33 cellular contexts compared by ENCODE assay signal in the genomic region with DNA sequence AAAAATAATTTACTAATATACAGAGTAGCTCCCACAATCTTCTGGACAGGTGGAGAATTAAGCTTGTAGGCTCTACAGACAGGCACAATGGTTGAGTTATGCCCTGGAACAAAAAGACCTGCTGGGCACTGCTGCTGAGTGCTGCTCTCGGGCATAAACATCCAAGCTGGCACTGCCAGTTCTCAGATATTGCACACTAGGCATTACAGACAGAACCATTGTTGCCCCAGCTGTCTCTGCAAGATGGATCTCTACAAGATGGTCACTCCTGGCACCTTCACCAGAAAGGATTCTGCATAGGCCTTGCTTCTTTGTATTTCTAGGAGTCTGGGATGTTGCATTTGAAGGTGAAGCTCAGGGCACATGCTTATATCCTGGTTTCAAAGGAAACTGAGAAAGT.
"Had no signal": no experiment of that assay in that cellular context is flagged by ENCODE, and none has a peak within 500 bp of the region (broad histone marks: within the 10 kb centered on the region; RNA-seq: fewer than 3 reads in every experiment).

No MANE protein-coding gene starts in this region.

- H3K27me3 Mint-ChIP-seq: activated B cell treated with CpG ODN at 0.5 μM for 24 hours; activated CD4-positive, alpha-beta memory T cell treated with anti-CD3 and anti-CD28 coated beads for 36 hours; activated CD4-positive, alpha-beta T cell treated with anti-CD3 and anti-CD28 coated beads, Interleukin-2, amount 10 ng/mL, durations not matched to agents 24 days and 14 days; activated CD8-positive, alpha-beta T cell treated with anti-CD3 and anti-CD28 coated beads for 36 hours; activated naive CD8-positive, alpha-beta T cell treated with anti-CD3 and anti-CD28 coated beads for 36 hours; activated T-helper 17 cell treated with anti-CD3 and anti-CD28 coated beads, Interleukin-2, amount 50 U/mL, for 72 hours had no signal

- H3K27ac Mint-ChIP-seq: activated B cell treated with CpG ODN at 0.5 μM for 24 hours; activated CD4-positive, alpha-beta memory T cell treated with anti-CD3 and anti-CD28 coated beads for 36 hours; activated CD4-positive, alpha-beta T cell treated with anti-CD3 and anti-CD28 coated beads, Interleukin-2, amount 10 ng/mL, durations not matched to agents 24 days and 14 days; activated CD8-positive, alpha-beta T cell treated with anti-CD3 and anti-CD28 coated beads for 36 hours; activated naive CD4-positive, alpha-beta T cell treated with anti-CD3 and anti-CD28 coated beads for 36 hours; activated naive CD4-positive, alpha-beta T cell treated with anti-CD3 and anti-CD28 coated beads, Interleukin-2, amount 50 U/mL, for 72 hours; activated naive CD8-positive, alpha-beta T cell treated with anti-CD3 and anti-CD28 coated beads for 36 hours; activated T-cell treated with anti-CD3 and anti-CD28 coated beads, Interleukin-2, amount 50 U/mL, for 72 hours; activated T-helper 1 cell treated with anti-CD3 and anti-CD28 coated beads, Interleukin-12 subunit alpha, Interleukin-12 subunit beta, Interleukin-2, Interleukin-4 antibody, amounts not matched to agents 30 ng/mL and 10 ng/mL and 1 ng/mL, durations not matched to agents 14 hours and 24 hours and 36 hours; activated T-helper 17 cell treated with anti-CD3 and anti-CD28 coated beads, Interleukin-2, amount 50 U/mL, for 72 hours; T-helper 2 cell treated with Interferon-gamma antibody and Interleukin-4, amounts not matched to agents 5 μg/mL and 100 μg/mL, for 36 hours had no signal

- H3K4me1 Mint-ChIP-seq: activated B cell treated with CpG ODN at 0.5 μM for 24 hours; activated CD4-positive, alpha-beta T cell treated with anti-CD3 and anti-CD28 coated beads, Interleukin-2, amount 10 ng/mL, durations not matched to agents 24 days and 14 days; activated naive CD8-positive, alpha-beta T cell treated with anti-CD3 and anti-CD28 coated beads for 36 hours; activated T-helper 17 cell treated with anti-CD3 and anti-CD28 coated beads, Interleukin-2, amount 50 U/mL, for 72 hours had no signal

- H3K4me3 ChIP-seq: adrenal gland, body of pancreas, breast epithelium had no signal

- H3K36me3 Mint-ChIP-seq: activated CD4-positive, alpha-beta memory T cell treated with anti-CD3 and anti-CD28 coated beads for 36 hours; activated naive CD4-positive, alpha-beta T cell treated with anti-CD3 and anti-CD28 coated beads, Interleukin-2, amount 50 U/mL, for 72 hours; activated naive CD8-positive, alpha-beta T cell treated with anti-CD3 and anti-CD28 coated beads for 36 hours had no signal

- H3K4me1 ChIP-seq: adrenal gland, body of pancreas, breast epithelium had no signal

- H3K36me3 ChIP-seq: adrenal gland, brain microvascular endothelial cell, breast epithelium had no signal

- ATAC-seq: activated CD8-positive, alpha-beta T cell treated with anti-CD3 and anti-CD28 coated beads for 36 hours; activated naive CD4-positive, alpha-beta T cell treated with anti-CD3 and anti-CD28 coated beads, Interleukin-2, amount 50 U/mL, for 72 hours; activated T-cell treated with anti-CD3 and anti-CD28 coated beads, Interleukin-2, amount 50 U/mL, for 4 hours; activated T-cell treated with anti-CD3 and anti-CD28 coated beads, Interleukin-2, amount 50 U/mL, for 72 hours; activated T-helper 17 cell treated with anti-CD3 and anti-CD28 coated beads, Interleukin-2, amount 50 U/mL, for 72 hours; body of pancreas had no signal

- DNase-seq: activated B cell treated with CpG ODN at 0.5 μM for 24 hours; activated CD4-positive, alpha-beta memory T cell treated with anti-CD3 and anti-CD28 coated beads for 36 hours; activated CD4-positive, alpha-beta T cell treated with anti-CD3 and anti-CD28 coated beads for 4 hours; activated CD4-positive, alpha-beta T cell treated with anti-CD3 and anti-CD28 coated beads, Interleukin-2, amount 10 ng/mL, durations not matched to agents 24 days and 14 days; activated CD4-positive, alpha-beta T cell treated with anti-CD3 and anti-CD28 coated beads, Interleukin-2, amount 50 U/mL, for 1 hour; activated CD4-positive, alpha-beta T cell treated with anti-CD3 and anti-CD28 coated beads, Interleukin-2, amount 50 U/mL, for 4 hours; activated CD4-positive, CD25-positive, alpha-beta regulatory T cell treated with anti-CD3 and anti-CD28 coated beads, Interleukin-2, amount 50 U/mL, for 72 hours; activated CD8-positive, alpha-beta memory T cell treated with anti-CD3 and anti-CD28 coated beads, Interleukin-2, amount 50 U/mL, for 4 hours; activated CD8-positive, alpha-beta T cell treated with anti-CD3 and anti-CD28 coated beads for 36 hours; activated effector memory CD4-positive, alpha-beta T cell treated with anti-CD3 and anti-CD28 coated beads, Interleukin-2, amount 50 U/mL, for 16 hours; activated gamma-delta T cell treated with Interleukin-2 at 50 U/mL for 16 hours; activated naive CD4-positive, alpha-beta T cell; activated naive CD4-positive, alpha-beta T cell treated with anti-CD3 and anti-CD28 coated beads for 36 hours; activated naive CD4-positive, alpha-beta T cell treated with anti-CD3 and anti-CD28 coated beads, Interleukin-2, amount 50 U/mL, for 16 hours; activated naive CD8-positive, alpha-beta T cell treated with anti-CD3 and anti-CD28 coated beads for 36 hours; activated T-cell treated with anti-CD3 and anti-CD28 coated beads for 4 hours; activated T-cell treated with anti-CD3 and anti-CD28 coated beads, Interleukin-2, amount 50 U/mL, for 1 hour; activated T-cell treated with anti-CD3 and anti-CD28 coated beads, Interleukin-2, amount 50 U/mL, for 4 hours; activated T-cell treated with anti-CD3 and anti-CD28 coated beads, Interleukin-2, amount 50 U/mL, for 72 hours; adrenal gland; amniotic stem cell; aorta; body of pancreas; brain microvascular endothelial cell; central memory CD4-positive, alpha-beta T cell; T-helper 2 cell; T-helper 9 cell had no signal

- H3K27ac ChIP-seq: adrenal gland, body of pancreas, brain microvascular endothelial cell, breast epithelium, VCaP had no signal

- H3K9me3 ChIP-seq: adrenal gland, body of pancreas, breast epithelium had no signal

- H3K9me3 Mint-ChIP-seq: activated B cell treated with CpG ODN at 0.5 μM for 24 hours; activated naive CD8-positive, alpha-beta T cell treated with anti-CD3 and anti-CD28 coated beads for 36 hours; activated T-cell treated with anti-CD3 and anti-CD28 coated beads, Interleukin-2, amount 50 U/mL, for 4 hours had no signal

- H3K4me3 Mint-ChIP-seq: activated B cell treated with CpG ODN at 0.5 μM for 24 hours; activated CD4-positive, alpha-beta memory T cell treated with anti-CD3 and anti-CD28 coated beads for 36 hours; activated CD4-positive, alpha-beta T cell treated with anti-CD3 and anti-CD28 coated beads, Interleukin-2, amount 10 ng/mL, durations not matched to agents 24 days and 14 days; activated CD8-positive, alpha-beta T cell treated with anti-CD3 and anti-CD28 coated beads for 36 hours; activated naive CD4-positive, alpha-beta T cell treated with anti-CD3 and anti-CD28 coated beads for 36 hours; activated naive CD8-positive, alpha-beta T cell treated with anti-CD3 and anti-CD28 coated beads for 36 hours; activated T-cell treated with anti-CD3 and anti-CD28 coated beads, Interleukin-2, amount 50 U/mL, for 4 hours; activated T-cell treated with anti-CD3 and anti-CD28 coated beads, Interleukin-2, amount 50 U/mL, for 72 hours; activated T-helper 1 cell treated with anti-CD3 and anti-CD28 coated beads, Interleukin-12 subunit alpha, Interleukin-12 subunit beta, Interleukin-2, Interleukin-4 antibody, amounts not matched to agents 30 ng/mL and 10 ng/mL and 1 ng/mL, durations not matched to agents 14 hours and 24 hours and 36 hours; activated T-helper 17 cell treated with anti-CD3 and anti-CD28 coated beads, Interleukin-2, amount 50 U/mL, for 72 hours; T-helper 2 cell treated with Interferon-gamma antibody and Interleukin-4, amounts not matched to agents 5 μg/mL and 100 μg/mL, for 36 hours had no signal

- H3K27me3 ChIP-seq: adrenal gland, body of pancreas, brain microvascular endothelial cell, breast epithelium had no signal
